In the genomic region with DNA sequence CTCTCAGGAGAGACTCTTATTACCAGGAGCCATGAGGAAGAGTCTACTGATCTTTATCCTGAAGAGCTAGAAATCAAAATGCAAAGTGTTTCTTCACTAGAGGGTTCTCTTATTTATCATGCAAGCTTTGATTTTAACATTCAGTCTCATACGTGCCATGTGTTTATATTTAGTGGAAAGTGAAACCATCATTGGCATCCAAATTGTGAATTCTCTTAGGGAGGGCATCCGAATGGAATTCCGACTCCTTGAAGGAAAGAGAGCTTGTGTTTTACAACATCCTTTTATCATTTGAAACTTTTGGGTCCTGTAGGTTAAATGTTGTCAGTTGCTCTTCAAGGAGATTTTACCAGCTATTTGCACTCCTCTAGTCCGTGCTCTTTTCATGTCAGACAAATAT, we compare ENCODE assay signal across 24 cellular contexts.
"Had no signal": no experiment of that assay in that cellular context is flagged by ENCODE, and none has a peak within 500 bp of the region (broad histone marks: within the 10 kb centered on the region; RNA-seq: fewer than 3 reads in every experiment).

No MANE protein-coding gene starts in this region.

- H3K9me3 Mint-ChIP-seq: activated naive CD8-positive, alpha-beta T cell treated with anti-CD3 and anti-CD28 coated beads for 36 hours; activated T-cell treated with anti-CD3 and anti-CD28 coated beads, Interleukin-2, amount 50 U/mL, for 24 hours; activated T-helper 2 cell treated with anti-CD3 and anti-CD28 coated beads, Interferon-gamma antibody, Interleukin-2, Interleukin-4, amounts not matched to agents 10 μg/mL and 5 μg/mL and 100 μg/mL, durations not matched to agents 14 hours and 24 hours and 36 hours; naive B cell; stimulated activated naive CD8-positive, alpha-beta T cell treated with anti-CD3 and anti-CD28 coated beads, Interleukin-15, Interleukin-2, amounts not matched to agents 100 ng/mL and 50 ng/mL, for 24 hours had no signal

- H3K27me3 ChIP-seq: colonic mucosa, esophagus squamous epithelium, foreskin keratinocyte, sigmoid colon, tibial artery had no signal

- H3K4me3 Mint-ChIP-seq: activated CD4-positive, alpha-beta T cell treated with anti-CD3 and anti-CD28 coated beads for 36 hours; activated naive CD8-positive, alpha-beta T cell treated with anti-CD3 and anti-CD28 coated beads for 36 hours; activated T-cell treated with anti-CD3 and anti-CD28 coated beads, Interleukin-2, amount 50 U/mL, for 24 hours; naive B cell; stimulated activated naive CD8-positive, alpha-beta T cell treated with anti-CD3 and anti-CD28 coated beads, Interleukin-15, Interleukin-2, amounts not matched to agents 100 ng/mL and 50 ng/mL, for 24 hours had no signal

- H3K9me3 ChIP-seq: colonic mucosa, esophagus squamous epithelium, lower lobe of right lung, mucosa of descending colon, sigmoid colon, tibial artery had no signal

- H3K36me3 Mint-ChIP-seq: activated naive CD8-positive, alpha-beta T cell treated with anti-CD3 and anti-CD28 coated beads for 36 hours; naive B cell had no signal

- H3K4me1 Mint-ChIP-seq: activated CD4-positive, alpha-beta T cell treated with anti-CD3 and anti-CD28 coated beads for 36 hours; activated naive CD8-positive, alpha-beta T cell treated with anti-CD3 and anti-CD28 coated beads for 36 hours; naive B cell had no signal

- H3K27ac Mint-ChIP-seq: activated CD4-positive, alpha-beta T cell treated with anti-CD3 and anti-CD28 coated beads for 36 hours; activated naive CD8-positive, alpha-beta T cell treated with anti-CD3 and anti-CD28 coated beads for 36 hours; activated T-cell treated with anti-CD3 and anti-CD28 coated beads, Interleukin-2, amount 50 U/mL, for 24 hours; activated T-helper 2 cell treated with anti-CD3 and anti-CD28 coated beads, Interferon-gamma antibody, Interleukin-2, Interleukin-4, amounts not matched to agents 10 μg/mL and 5 μg/mL and 100 μg/mL, durations not matched to agents 14 hours and 24 hours and 36 hours; naive B cell; stimulated activated naive CD8-positive, alpha-beta T cell treated with anti-CD3 and anti-CD28 coated beads, Interleukin-15, Interleukin-2, amounts not matched to agents 100 ng/mL and 50 ng/mL, for 24 hours had no signal

- DNase-seq: activated CD4-positive, alpha-beta T cell treated with anti-CD3 and anti-CD28 coated beads for 36 hours; activated CD4-positive, alpha-beta T cell treated with anti-CD3 and anti-CD28 coated beads, Interleukin-2, amount 50 U/mL, for 4 hours; activated CD8-positive, alpha-beta memory T cell treated with anti-CD3 and anti-CD28 coated beads for 24 hours; activated CD8-positive, alpha-beta memory T cell treated with anti-CD3 and anti-CD28 coated beads, Interleukin-2, amount 50 U/mL, for 4 hours; activated naive CD4-positive, alpha-beta T cell; activated naive CD8-positive, alpha-beta T cell treated with anti-CD3 and anti-CD28 coated beads for 36 hours; activated T-cell treated with anti-CD3 and anti-CD28 coated beads, Interleukin-2, amount 50 U/mL, for 24 hours; amniotic stem cell; colonic mucosa; esophagus squamous epithelium; foreskin keratinocyte; kidney; lower lobe of right lung; mesendoderm; mucosa of descending colon; naive B cell; nucleus accumbens; posterior cingulate gyrus; sigmoid colon; stimulated activated CD4-positive, alpha-beta T cell treated with anti-CD3 and anti-CD28 coated beads, Interleukin-4, amount 100 ng/mL, for 4 hours; substantia nigra; tibial artery had no signal

- H3K27ac ChIP-seq: colonic mucosa, esophagus squamous epithelium, foreskin keratinocyte, lower lobe of right lung, sigmoid colon, tibial artery had no signal

- H3K36me3 ChIP-seq: colonic mucosa, esophagus squamous epithelium, lower lobe of right lung, sigmoid colon, tibial artery had no signal

- H3K4me1 ChIP-seq: colonic mucosa, esophagus squamous epithelium, lower lobe of right lung, sigmoid colon, tibial artery had no signal

- ATAC-seq: activated CD4-positive, alpha-beta T cell treated with anti-CD3 and anti-CD28 coated beads for 36 hours; foreskin keratinocyte; lower lobe of right lung; mucosa of descending colon had no signal

- H3K4me3 ChIP-seq: colonic mucosa, esophagus squamous epithelium, lower lobe of right lung, mucosa of descending colon, tibial artery had no signal
